Comparison of ENCODE assay signal across 28 cellular contexts in genomic region chr9:135778421-135778820, GRCh38.
"Had no signal": no experiment of that assay in that cellular context is flagged by ENCODE, and none has a peak within 500 bp of the region (broad histone marks: within the 10 kb centered on the region; RNA-seq: fewer than 3 reads in every experiment).

No MANE protein-coding gene starts in this region.

- H3K27me3 ChIP-seq: adrenal gland, ascending aorta, body of pancreas, brain microvascular endothelial cell, cardiac muscle cell had no signal

- DNase-seq: activated effector memory CD4-positive, alpha-beta T cell treated with anti-CD3 and anti-CD28 coated beads, Interleukin-2, amount 50 U/mL, for 16 hours; activated effector memory CD4-positive, alpha-beta T cell treated with Interleukin-2 at 50 U/mL for 16 hours; activated gamma-delta T cell; activated gamma-delta T cell treated with Interleukin-2 at 50 U/mL for 16 hours; activated naive CD4-positive, alpha-beta T cell; activated naive CD4-positive, alpha-beta T cell treated with anti-CD3 and anti-CD28 coated beads for 36 hours; activated naive CD4-positive, alpha-beta T cell treated with anti-CD3 and anti-CD28 coated beads, Interleukin-2, amount 10 ng/mL, durations not matched to agents 7 days and 5 days; activated naive CD4-positive, alpha-beta T cell treated with Interleukin-2 at 50 U/mL for 16 hours; activated naive CD8-positive, alpha-beta T cell treated with anti-CD3 and anti-CD28 coated beads for 36 hours; activated naive CD8-positive, alpha-beta T cell treated with anti-CD3 and anti-CD28 coated beads, Interleukin-2, amount 10 ng/mL, durations not matched to agents 7 days and 5 days; activated naive CD8-positive, alpha-beta T cell treated with anti-CD3 and anti-CD28 coated beads, Interleukin-2, amount 50 U/mL, for 24 hours; activated T-cell treated with anti-CD3 and anti-CD28 coated beads, Interleukin-2, amount 50 U/mL, for 1 hour; activated T-cell treated with anti-CD3 and anti-CD28 coated beads, Interleukin-2, amount 50 U/mL, for 24 hours; activated T-cell treated with anti-CD3 and anti-CD28 coated beads, Interleukin-2, amount 50 U/mL, for 4 hours; activated T-cell treated with anti-CD3 and anti-CD28 coated beads, Interleukin-2, amount 50 U/mL, for 48 hours; activated T-cell treated with anti-CD3 and anti-CD28 coated beads, Interleukin-2, amount 50 U/mL, for 72 hours; adrenal gland; amniotic stem cell; amygdala; anterior cingulate cortex; aorta; body of pancreas; brain microvascular endothelial cell; central memory CD4-positive, alpha-beta T cell; cerebellar nuclear complex had no signal

- H3K27ac ChIP-seq: adrenal gland, ascending aorta, body of pancreas, brain microvascular endothelial cell, breast epithelium, cardiac muscle cell had no signal

- H3K4me1 ChIP-seq: adrenal gland, ascending aorta, body of pancreas, breast epithelium had no signal

- H3K36me3 ChIP-seq: adrenal gland, ascending aorta, brain microvascular endothelial cell, breast epithelium, cardiac muscle cell had no signal

- H3K9me3 ChIP-seq: adrenal gland, ascending aorta, body of pancreas, breast epithelium had no signal

- H3K4me3 ChIP-seq: adrenal gland, ascending aorta, body of pancreas, breast epithelium, cardiac muscle cell had no signal
